In genomic region chr22:34427841-34428240, GRCh38 we compare ENCODE assay signal across 22 cellular contexts.
"Had no signal": no experiment of that assay in that cellular context is flagged by ENCODE, and none has a peak within 500 bp of the region (broad histone marks: within the 10 kb centered on the region; RNA-seq: fewer than 3 reads in every experiment).

No MANE protein-coding gene starts in this region.

- H3K36me3 ChIP-seq: adrenal gland had no signal

- DNase-seq: activated CD4-positive, alpha-beta T cell treated with anti-CD3 and anti-CD28 coated beads for 4 hours; activated CD4-positive, alpha-beta T cell treated with anti-CD3 and anti-CD28 coated beads, Interleukin-2, amount 50 U/mL, for 4 hours; activated CD8-positive, alpha-beta memory T cell treated with anti-CD3 and anti-CD28 coated beads, Interleukin-2, amount 50 U/mL, for 48 hours; activated CD8-positive, alpha-beta T cell treated with anti-CD3 and anti-CD28 coated beads, Interleukin-2, amount 10 ng/mL, durations not matched to agents 7 days and 5 days; activated naive CD4-positive, alpha-beta T cell treated with anti-CD3 and anti-CD28 coated beads, Interleukin-2, amount 50 U/mL, for 16 hours; activated naive CD8-positive, alpha-beta T cell treated with anti-CD3 and anti-CD28 coated beads, Interleukin-2, amount 10 ng/mL, durations not matched to agents 7 days and 5 days; activated T-cell treated with anti-CD3 and anti-CD28 coated beads, Interleukin-2, amount 50 U/mL, for 1 hour; adrenal gland; anterior cingulate cortex; central memory CD4-positive, alpha-beta T cell; NCI-H1092; NCI-H1930; NCI-H2171; NCI-H2227 treated with DMSO at 0.1 percent for 48 hours; NCI-H526; T-cell; T-helper 2 cell; T1000 had no signal

- H3K9me3 ChIP-seq: adrenal gland had no signal

- H3K27ac ChIP-seq: adrenal gland, SK-N-MC had no signal

- H3K4me1 ChIP-seq: adrenal gland had no signal

- H3K4me3 ChIP-seq: adrenal gland, SK-N-MC had no signal

- ATAC-seq: activated CD4-positive, CD25-positive, alpha-beta regulatory T cell treated with anti-CD3 and anti-CD28 coated beads, Interleukin-2, amount 50 U/mL, for 24 hours; activated CD8-positive, alpha-beta T cell treated with anti-CD3 and anti-CD28 coated beads, Interleukin-2, amount 10 ng/mL, durations not matched to agents 7 days and 5 days; Right ventricle myocardium inferior; T-cell had no signal

- H3K27me3 ChIP-seq: adrenal gland had no signal

- FAIRE-seq: TTC549 had no signal
